ENCODE assay signal across 36 cellular contexts in the genomic region with DNA sequence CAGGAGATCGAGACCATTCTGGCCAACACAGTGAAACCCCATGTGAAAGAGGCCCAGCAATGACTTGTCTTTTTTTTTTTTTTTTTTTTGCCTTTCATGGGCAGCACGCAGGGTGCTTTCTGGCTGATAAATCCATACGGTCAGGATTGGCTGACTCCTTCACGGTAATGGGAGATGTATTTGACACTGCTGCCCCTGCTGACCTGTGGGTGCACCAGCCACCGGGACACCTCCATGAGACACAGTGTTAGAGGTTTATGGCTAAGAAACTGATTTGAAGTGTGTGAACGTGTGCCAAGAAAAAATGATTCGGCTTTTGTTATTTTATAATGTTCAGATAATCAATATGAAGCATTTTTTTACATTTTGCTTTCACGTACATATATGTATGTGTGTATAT.
"Had no signal": no experiment of that assay in that cellular context is flagged by ENCODE, and none has a peak within 500 bp of the region (broad histone marks: within the 10 kb centered on the region; RNA-seq: fewer than 3 reads in every experiment).

No MANE protein-coding gene starts in this region.

- H3K36me3 ChIP-seq: adrenal gland, heart right ventricle, WERI-Rb-1 had no signal

- H3K27me3 ChIP-seq: adrenal gland, body of pancreas, heart right ventricle had no signal

- H3K4me1 ChIP-seq: adrenal gland had no signal

- H3K27me3 Mint-ChIP-seq: activated CD4-positive, alpha-beta memory T cell treated with anti-CD3 and anti-CD28 coated beads for 36 hours; activated CD4-positive, alpha-beta T cell treated with anti-CD3 and anti-CD28 coated beads for 36 hours; activated CD4-positive, alpha-beta T cell treated with anti-CD3 and anti-CD28 coated beads, Interleukin-2, amount 10 ng/mL, durations not matched to agents 24 days and 14 days; activated CD8-positive, alpha-beta memory T cell treated with anti-CD3 and anti-CD28 coated beads, Interleukin-2, amount 10 ng/mL, durations not matched to agents 7 days and 5 days; activated naive CD4-positive, alpha-beta T cell treated with anti-CD3 and anti-CD28 coated beads, Interleukin-2, amount 50 U/mL, for 24 hours; activated naive CD8-positive, alpha-beta T cell treated with anti-CD3 and anti-CD28 coated beads for 36 hours; activated naive CD8-positive, alpha-beta T cell treated with anti-CD3 and anti-CD28 coated beads, Interleukin-2, amount 50 U/mL, for 24 hours; effector memory CD8-positive, alpha-beta T cell; T-cell; T-helper 17 cell had no signal

- FAIRE-seq: endothelial cell of umbilical vein had no signal

- H3K9me3 Mint-ChIP-seq: activated CD4-positive, alpha-beta memory T cell treated with anti-CD3 and anti-CD28 coated beads for 36 hours; activated CD4-positive, alpha-beta T cell treated with anti-CD3 and anti-CD28 coated beads, Interleukin-2, amount 10 ng/mL, durations not matched to agents 24 days and 14 days; activated naive CD4-positive, alpha-beta T cell treated with anti-CD3 and anti-CD28 coated beads for 36 hours; activated naive CD4-positive, alpha-beta T cell treated with anti-CD3 and anti-CD28 coated beads, Interleukin-2, amount 50 U/mL, for 24 hours; activated naive CD8-positive, alpha-beta T cell treated with anti-CD3 and anti-CD28 coated beads for 36 hours; activated naive CD8-positive, alpha-beta T cell treated with anti-CD3 and anti-CD28 coated beads, Interleukin-2, amount 50 U/mL, for 24 hours; activated T-helper 1 cell treated with anti-CD3 and anti-CD28 coated beads, Interleukin-12 subunit alpha, Interleukin-12 subunit beta, Interleukin-2, Interleukin-4 antibody, amounts not matched to agents 30 ng/mL and 10 ng/mL and 1 ng/mL, durations not matched to agents 14 hours and 24 hours and 36 hours; activated T-helper 2 cell treated with anti-CD3 and anti-CD28 coated beads, Interferon-gamma antibody, Interleukin-2, Interleukin-4, amounts not matched to agents 10 μg/mL and 5 μg/mL and 100 μg/mL, durations not matched to agents 14 hours and 24 hours and 36 hours; effector memory CD8-positive, alpha-beta T cell; T-cell; T-helper 2 cell treated with Interferon-gamma antibody and Interleukin-4, amounts not matched to agents 5 μg/mL and 100 μg/mL, for 36 hours had no signal

- H3K27ac ChIP-seq: adrenal gland, body of pancreas, epithelial cell of prostate, heart right ventricle, WERI-Rb-1 had no signal

- H3K36me3 Mint-ChIP-seq: activated CD8-positive, alpha-beta memory T cell treated with anti-CD3 and anti-CD28 coated beads, Interleukin-2, amount 10 ng/mL, durations not matched to agents 7 days and 5 days had no signal

- H3K4me3 Mint-ChIP-seq: activated CD4-positive, alpha-beta memory T cell treated with anti-CD3 and anti-CD28 coated beads for 36 hours; activated CD4-positive, alpha-beta T cell treated with anti-CD3 and anti-CD28 coated beads for 36 hours; activated CD4-positive, alpha-beta T cell treated with anti-CD3 and anti-CD28 coated beads, Interleukin-2, amount 10 ng/mL, durations not matched to agents 24 days and 14 days; activated CD8-positive, alpha-beta memory T cell treated with anti-CD3 and anti-CD28 coated beads, Interleukin-2, amount 10 ng/mL, durations not matched to agents 7 days and 5 days; activated CD8-positive, alpha-beta T cell treated with anti-CD3 and anti-CD28 coated beads, Interleukin-2, amount 10 ng/mL, durations not matched to agents 7 days and 5 days; activated naive CD4-positive, alpha-beta T cell treated with anti-CD3 and anti-CD28 coated beads for 36 hours; activated naive CD4-positive, alpha-beta T cell treated with anti-CD3 and anti-CD28 coated beads, Interleukin-2, amount 50 U/mL, for 24 hours; activated naive CD8-positive, alpha-beta T cell treated with anti-CD3 and anti-CD28 coated beads for 36 hours; activated naive CD8-positive, alpha-beta T cell treated with anti-CD3 and anti-CD28 coated beads, Interleukin-2, amount 50 U/mL, for 24 hours; activated T-helper 1 cell treated with anti-CD3 and anti-CD28 coated beads, Interleukin-12 subunit alpha, Interleukin-12 subunit beta, Interleukin-2, Interleukin-4 antibody, amounts not matched to agents 30 ng/mL and 10 ng/mL and 1 ng/mL, durations not matched to agents 14 hours and 24 hours and 36 hours; effector memory CD8-positive, alpha-beta T cell; T-cell; T-helper 17 cell; T-helper 2 cell treated with Interferon-gamma antibody and Interleukin-4, amounts not matched to agents 5 μg/mL and 100 μg/mL, for 36 hours had no signal

- H3K27ac Mint-ChIP-seq: activated CD4-positive, alpha-beta memory T cell treated with anti-CD3 and anti-CD28 coated beads for 36 hours; activated CD4-positive, alpha-beta T cell treated with anti-CD3 and anti-CD28 coated beads for 36 hours; activated CD4-positive, alpha-beta T cell treated with anti-CD3 and anti-CD28 coated beads, Interleukin-2, amount 10 ng/mL, durations not matched to agents 24 days and 14 days; activated CD8-positive, alpha-beta memory T cell treated with anti-CD3 and anti-CD28 coated beads, Interleukin-2, amount 10 ng/mL, durations not matched to agents 7 days and 5 days; activated CD8-positive, alpha-beta T cell treated with anti-CD3 and anti-CD28 coated beads, Interleukin-2, amount 10 ng/mL, durations not matched to agents 7 days and 5 days; activated naive CD4-positive, alpha-beta T cell treated with anti-CD3 and anti-CD28 coated beads for 36 hours; activated naive CD4-positive, alpha-beta T cell treated with anti-CD3 and anti-CD28 coated beads, Interleukin-2, amount 50 U/mL, for 24 hours; activated naive CD8-positive, alpha-beta T cell treated with anti-CD3 and anti-CD28 coated beads for 36 hours; activated naive CD8-positive, alpha-beta T cell treated with anti-CD3 and anti-CD28 coated beads, Interleukin-2, amount 50 U/mL, for 24 hours; activated T-helper 1 cell treated with anti-CD3 and anti-CD28 coated beads, Interleukin-12 subunit alpha, Interleukin-12 subunit beta, Interleukin-2, Interleukin-4 antibody, amounts not matched to agents 30 ng/mL and 10 ng/mL and 1 ng/mL, durations not matched to agents 14 hours and 24 hours and 36 hours; activated T-helper 2 cell treated with anti-CD3 and anti-CD28 coated beads, Interferon-gamma antibody, Interleukin-2, Interleukin-4, amounts not matched to agents 10 μg/mL and 5 μg/mL and 100 μg/mL, durations not matched to agents 14 hours and 24 hours and 36 hours; effector memory CD8-positive, alpha-beta T cell; T-cell; T-helper 17 cell; T-helper 2 cell treated with Interferon-gamma antibody and Interleukin-4, amounts not matched to agents 5 μg/mL and 100 μg/mL, for 36 hours had no signal

- H3K9me3 ChIP-seq: adrenal gland, body of pancreas, heart right ventricle had no signal

- ATAC-seq: activated CD4-positive, alpha-beta T cell treated with anti-CD3 and anti-CD28 coated beads for 36 hours; activated CD8-positive, alpha-beta memory T cell treated with anti-CD3 and anti-CD28 coated beads, Interleukin-2, amount 10 ng/mL, durations not matched to agents 7 days and 5 days; activated CD8-positive, alpha-beta T cell treated with anti-CD3 and anti-CD28 coated beads, Interleukin-2, amount 10 ng/mL, durations not matched to agents 7 days and 5 days; activated naive CD8-positive, alpha-beta T cell treated with anti-CD3 and anti-CD28 coated beads, Interleukin-2, amount 50 U/mL, for 24 hours; body of pancreas; effector memory CD8-positive, alpha-beta T cell; T-cell; T-helper 17 cell had no signal

- DNase-seq: activated CD4-positive, alpha-beta memory T cell treated with anti-CD3 and anti-CD28 coated beads for 36 hours; activated CD4-positive, alpha-beta T cell treated with anti-CD3 and anti-CD28 coated beads for 36 hours; activated CD4-positive, alpha-beta T cell treated with anti-CD3 and anti-CD28 coated beads, Interleukin-2, amount 10 ng/mL, durations not matched to agents 24 days and 14 days; activated CD4-positive, CD25-positive, alpha-beta regulatory T cell; activated CD4-positive, CD25-positive, alpha-beta regulatory T cell treated with anti-CD3 and anti-CD28 coated beads, Interleukin-2, amount 50 U/mL, for 72 hours; activated CD8-positive, alpha-beta memory T cell treated with anti-CD3 and anti-CD28 coated beads, Interleukin-2, amount 10 ng/mL, durations not matched to agents 7 days and 5 days; activated CD8-positive, alpha-beta memory T cell treated with anti-CD3 and anti-CD28 coated beads, Interleukin-2, amount 50 U/mL, for 4 hours; activated CD8-positive, alpha-beta T cell treated with anti-CD3 and anti-CD28 coated beads, Interleukin-2, amount 10 ng/mL, durations not matched to agents 7 days and 5 days; activated effector memory CD4-positive, alpha-beta T cell treated with anti-CD3 and anti-CD28 coated beads, Interleukin-2, amount 50 U/mL, for 16 hours; activated naive CD4-positive, alpha-beta T cell treated with anti-CD3 and anti-CD28 coated beads for 36 hours; activated naive CD8-positive, alpha-beta T cell treated with anti-CD3 and anti-CD28 coated beads for 36 hours; activated naive CD8-positive, alpha-beta T cell treated with anti-CD3 and anti-CD28 coated beads, Interleukin-2, amount 50 U/mL, for 24 hours; activated T-cell treated with anti-CD3 and anti-CD28 coated beads, Interleukin-2, amount 50 U/mL, for 1 hour; activated T-cell treated with anti-CD3 and anti-CD28 coated beads, Interleukin-2, amount 50 U/mL, for 48 hours; adrenal gland; amygdala; aorta; body of pancreas; caudate nucleus; cortex of kidney; dermis blood vessel endothelial cell; effector CD4-positive, alpha-beta T cell; effector memory CD8-positive, alpha-beta T cell; foreskin fibroblast; glutamatergic neuron; heart right ventricle; T-cell; T-helper 17 cell; T1000; WERI-Rb-1 had no signal

- H3K4me3 ChIP-seq: adrenal gland, body of pancreas, heart right ventricle had no signal
